In genomic region chr3:133841196-133841595, GRCh38 we compare ENCODE assay signal across 31 cellular contexts. TPM values are rescaled to one million over a fixed set of nuclear protein-coding genes. Genes with fewer than 3 reads are reported as not detected.
"Had no signal": no experiment of that assay in that cellular context is flagged by ENCODE, and none has a peak within 500 bp of the region (broad histone marks: within the 10 kb centered on the region; RNA-seq: fewer than 3 reads in every experiment).

No MANE protein-coding gene starts in this region.

- ATAC-seq: activated T-cell treated with anti-CD3 and anti-CD28 coated beads, Interleukin-2, amount 50 U/mL, for 4 hours; activated T-helper 17 cell treated with anti-CD3 and anti-CD28 coated beads, Interleukin-2, amount 50 U/mL, for 72 hours; gastroesophageal sphincter; WTC11 had no signal

- H3K36me3 ChIP-seq: brain microvascular endothelial cell had no signal

- H3K9me3 ChIP-seq: esophagus squamous epithelium, gastroesophageal sphincter had no signal

- FAIRE-seq: astrocyte, bronchial epithelial cell, colon, endometrium, endothelial cell of umbilical vein, TTC549 had no signal

- H3K4me3 ChIP-seq: esophagus squamous epithelium, gastroesophageal sphincter had no signal

- H3K27ac ChIP-seq: brain microvascular endothelial cell, epithelial cell of prostate, esophagus squamous epithelium, gastroesophageal sphincter, VCaP had no signal

- H3K4me1 ChIP-seq: esophagus squamous epithelium, gastroesophageal sphincter had no signal

- DNase-seq: activated CD4-positive, alpha-beta memory T cell treated with anti-CD3 and anti-CD28 coated beads, Interleukin-2, amount 10 ng/mL, durations not matched to agents 7 days and 5 days; activated CD4-positive, alpha-beta T cell treated with anti-CD3 and anti-CD28 coated beads for 1 hour; activated CD4-positive, alpha-beta T cell treated with anti-CD3 and anti-CD28 coated beads for 4 hours; activated CD4-positive, alpha-beta T cell treated with anti-CD3 and anti-CD28 coated beads, Interleukin-2, amount 10 ng/mL, durations not matched to agents 7 days and 5 days; activated CD4-positive, alpha-beta T cell treated with anti-CD3 and anti-CD28 coated beads, Interleukin-2, amount 50 U/mL, for 4 hours; activated effector memory CD4-positive, alpha-beta T cell treated with Interleukin-2 at 50 U/mL for 16 hours; activated gamma-delta T cell treated with Interleukin-2 at 50 U/mL for 16 hours; activated naive CD4-positive, alpha-beta T cell treated with anti-CD3 and anti-CD28 coated beads, Interleukin-2, amount 50 U/mL, for 16 hours; activated naive CD4-positive, alpha-beta T cell treated with Interleukin-2 at 50 U/mL for 16 hours; activated T-cell treated with anti-CD3 and anti-CD28 coated beads, Interleukin-2, amount 50 U/mL, for 4 hours; amniotic stem cell; anterior cingulate cortex; brain microvascular endothelial cell; caudate nucleus; cortex of kidney; dermis blood vessel endothelial cell; effector CD4-positive, alpha-beta T cell; esophagus squamous epithelium; foreskin melanocyte; T-helper 2 cell had no signal

- H3K27me3 ChIP-seq: brain microvascular endothelial cell, esophagus squamous epithelium, gastroesophageal sphincter had no signal

RNA-seq across cellular contexts. Expression of gene RAB6B, which starts 54.5 kb away (rescaled TPM):
- total RNA-seq: activated CD4-positive, alpha-beta T cell treated with anti-CD3 and anti-CD28 coated beads, Interleukin-2, amount 10 ng/mL, durations not matched to agents 7 days and 5 days had no signal
